Comparison of ENCODE assay signal across 22 cellular contexts in genomic region chr6:43459535-43459934, GRCh38. TPM values are rescaled to one million over a fixed set of nuclear protein-coding genes. Genes with fewer than 3 reads are reported as not detected.
DNase-seq lines count a peak whose midpoint lies in the region; ATAC-seq, FAIRE-seq and TF ChIP-seq lines count a peak whose summit lies in the region.
"Had no signal": no experiment of that assay in that cellular context is flagged by ENCODE, and none has a peak within 500 bp of the region (broad histone marks: within the 10 kb centered on the region; RNA-seq: fewer than 3 reads in every experiment).

No MANE protein-coding gene starts in this region.

- H3K27me3 ChIP-seq in DND-41 (ENCODE audit: insufficient read depth, low read length, poor library complexity) (peaks cover 3% of the 10 kb centered on the region), Loucy (ENCODE audit: insufficient read depth, low read length, poor library complexity, severe bottlenecking) (no peaks in the 10 kb centered on the region), pancreas (peaks cover 0 to 10% (median 0%) of the 10 kb centered on the region in 4 donors)

- no TSS peak for BruUV-seq in OCI-LY7 (replicated peaks; lab: Mats Ljungman, UMichigan)

- no peak for DNase-seq in DND-41
- DNase-seq in OCI-LY7 (ENCODE audit: low spot score), result no peak
- DNase-seq in effector CD8-positive, alpha-beta T cell (lab: John Stamatoyannopoulos, UW), result no peak
- no peak for DNase-seq in SKM-1 (lab: John Stamatoyannopoulos, UW; ENCODE audit: unreplicated experiment)
- DNase-seq in pancreas, result no peak
- DNase-seq: Caco-2; CD8-positive, alpha-beta T cell; DMS153; EL; GDM1; GOT3; HFFc6 had no signal

- no peak overlapping the region for H3K27ac ChIP-seq in DND-41 (ENCODE audit: low read length)
- H3K27ac ChIP-seq in OCI-LY7 (ENCODE audit: low read depth, low read length, poor library complexity, severe bottlenecking), result no peak overlapping the region
- no peak overlapping the region for H3K27ac ChIP-seq in pancreas
- H3K27ac ChIP-seq: 22Rv1, BLaER1, C4-2B had no signal

- no peak for ATAC-seq in DND-41 (ENCODE audit: insufficient read depth, low read depth)
- ATAC-seq in pancreas, result no peak
- ATAC-seq: CD8-positive, alpha-beta T cell had no signal

- TF ChIP-seq CTCF in DND-41 (IDR thresholded peaks at IDR 0.05; ENCODE audit: borderline replicate concordance, extremely low read depth, low read length, poor library complexity, severe bottlenecking) (peak; percentile 14), Loucy (conservative IDR thresholded peaks at IDR 0.05; ENCODE audit: low read length) (peak; percentile 15; the same call in 1 of the 2 replicates), OCI-LY7 (conservative IDR thresholded peaks at IDR 0.05; ENCODE audit: low read length) (peak; percentile 55; the same call in 1 of the 2 replicates), pancreas (IDR thresholded peaks at IDR 0.05) (no peak)

- H3K4me2 ChIP-seq in DND-41 (ENCODE audit: insufficient read depth, low read length), result no peak overlapping the region
- H3K4me2 ChIP-seq in Loucy (ENCODE audit: low read depth, low read length, poor library complexity, severe bottlenecking), result no peak overlapping the region
- H3K4me2 ChIP-seq in OCI-LY7 (ENCODE audit: low read length), result no peak overlapping the region
- H3K4me2 ChIP-seq: BLaER1 had no signal

- no peak overlapping the region for H2AFZ ChIP-seq in DND-41 (ENCODE audit: low read depth, low read length)
- H2AFZ ChIP-seq in Loucy (ENCODE audit: low read length), result no peak overlapping the region
- H2AFZ ChIP-seq in OCI-LY7 (ENCODE audit: low read length), result no peak overlapping the region

- H4K20me1 ChIP-seq in DND-41 (ENCODE audit: insufficient read depth, low read length) (no peaks in the 10 kb centered on the region), Loucy (ENCODE audit: insufficient read depth, low read length, poor library complexity, severe bottlenecking) (no peaks in the 10 kb centered on the region), OCI-LY7 (ENCODE audit: insufficient read depth, low read length) (no peaks in the 10 kb centered on the region)

- no peak for FAIRE-seq in pancreas (lab: Jason Lieb, UNC)
- FAIRE-seq: A204.1, GM12892, H54 had no signal

- H3K4me3 ChIP-seq in DND-41 (ENCODE audit: low read depth in 1 of 2, low read length in 2 of 2) (no peak overlapping the region), Loucy (ENCODE audit: low read length, poor library complexity, severe bottlenecking) (no peak overlapping the region), OCI-LY7 (ENCODE audit: low read depth, low read length, poor library complexity, severe bottlenecking) (no peak overlapping the region), pancreas (no peak overlapping the region)
- H3K4me3 ChIP-seq: BLaER1, HAP-1 had no signal

- H3K79me2 ChIP-seq in DND-41 (ENCODE audit: insufficient read depth, low read length) (no peaks in the 10 kb centered on the region), Loucy (ENCODE audit: insufficient read depth, low read length) (no peaks in the 10 kb centered on the region), OCI-LY7 (ENCODE audit: insufficient read depth, low read depth, low read length) (no peaks in the 10 kb centered on the region)

- POLR2A ChIA-PET in OCI-LY7 (lab: Charles Lee), result interaction anchor here (0.6 to 0.8 kb wide), 3 partner anchors 12 to 137 kb away, joined by 3 to 6 read pairs (median 5); no protein-coding TSS in a partner anchor

- 64 to 67% methylated on average over 1 of the region's 1 CpG for WGBS in pancreas, 2 donors

- no peaks in the 10 kb centered on the region for H3K36me3 ChIP-seq in DND-41 (ENCODE audit: insufficient read depth, low read length)
- no peaks in the 10 kb centered on the region for H3K36me3 ChIP-seq in Loucy (ENCODE audit: insufficient read depth, low read length)
- H3K36me3 ChIP-seq in OCI-LY7 (ENCODE audit: insufficient read depth, low read length), result no peaks in the 10 kb centered on the region
- no peaks in the 10 kb centered on the region for H3K36me3 ChIP-seq in pancreas
- H3K36me3 ChIP-seq: BLaER1, HAP-1 had no signal

- intact Hi-C loops in OCI-LY7 (cut with micrococcal nuclease; ENCODE audit: unreplicated experiment) (no loop called here), pancreas (cut with DNase I) (loop anchor here in 1 of 3 donors (10.0 kb wide), 1 partner anchor 45 kb away; no protein-coding TSS in a partner anchor)

- no peaks in the 10 kb centered on the region for H3K9me3 ChIP-seq in DND-41 (ENCODE audit: insufficient read depth, low read length, severe bottlenecking)
- H3K9me3 ChIP-seq in Loucy (ENCODE audit: insufficient read depth, low read depth, low read length), result no peaks in the 10 kb centered on the region
- H3K9me3 ChIP-seq in OCI-LY7 (ENCODE audit: low read length), result no peaks in the 10 kb centered on the region
- no peaks in the 10 kb centered on the region for H3K9me3 ChIP-seq in pancreas
- H3K9me3 ChIP-seq: BLaER1, Caco-2, HAP-1 had no signal

- H3K4me1 ChIP-seq in DND-41 (ENCODE audit: insufficient read depth, low read length) (no peaks in the 10 kb centered on the region), Loucy (ENCODE audit: insufficient read depth, low read length, poor library complexity, severe bottlenecking) (no peaks in the 10 kb centered on the region), OCI-LY7 (ENCODE audit: insufficient read depth, low read length, poor library complexity, severe bottlenecking) (no peaks in the 10 kb centered on the region), pancreas (peaks cover 0 to 3% (median 0%) of the 10 kb centered on the region in 3 donors)
- H3K4me1 ChIP-seq: BLaER1 had no signal

- CTCF ChIA-PET in OCI-LY7 (lab: Charles Lee; ENCODE audit: unreplicated experiment), result no interaction called here

- H3K9ac ChIP-seq in DND-41 (ENCODE audit: low read depth, low read length) (no peak overlapping the region), Loucy (ENCODE audit: low read depth, low read length, poor library complexity, severe bottlenecking) (no peak overlapping the region)
- H3K9ac ChIP-seq: BLaER1 had no signal

- no peaks in the 10 kb centered on the region for H3F3A ChIP-seq in Loucy (ENCODE audit: low read depth)

- no peaks in the 10 kb centered on the region for H3K9me2 ChIP-seq in Loucy (replicated peaks; ENCODE audit: low read depth, low read length)
- no peaks in the 10 kb centered on the region for H3K9me2 ChIP-seq in OCI-LY7 (ENCODE audit: insufficient read depth, low read length)

RNA-seq across cellular contexts. Expression of gene DLK2, which starts 4.2 kb away (rescaled TPM):
- not detected in 2 replicates for total RNA-seq in OCI-LY7 (2014; rRNA removed; shearing (Covaris generic))
- total RNA-seq in OCI-LY7 (2022) (not detected in 2 replicates), pancreas (1 to 10 TPM in 1 of 6 donors, under 1 TPM in 3, not detected in 2; 0.22 to 1.1 (median 0.34) TPM)
- under 1 TPM; 0.26 to 0.30 TPM for polyA plus RNA-seq in pancreas
- total RNA-seq: B cell had no signal

RNA-seq across cellular contexts. Expression of gene TJAP1, which starts 17.8 kb away (rescaled TPM):
- total RNA-seq in OCI-LY7 (2014; rRNA removed; shearing (Covaris generic)), result 16.7 and 22.0 TPM in 2 replicates
- total RNA-seq in OCI-LY7 (2022) (32.3 and 34.4 TPM in 2 replicates), pancreas (10 to 100 TPM; 12.9 to 26.7 (median 15.4) TPM)
- polyA plus RNA-seq in pancreas, result 10 to 100 TPM; 43.9 to 44.5 TPM

RNA-seq across cellular contexts. Expression of gene ABCC10, which starts 32.2 kb away (rescaled TPM):
- 11.4 and 12.4 TPM in 2 replicates for total RNA-seq in OCI-LY7 (2014; rRNA removed; shearing (Covaris generic))
- 31.1 and 35.3 TPM in 2 replicates for total RNA-seq in OCI-LY7 (2022)
- 10 to 100 TPM; 14.0 to 21.8 (median 18.3) TPM for total RNA-seq in pancreas
- 10 to 100 TPM; 40.1 to 54.8 TPM for polyA plus RNA-seq in pancreas

RNA-seq across cellular contexts. Expression of gene LRRC73, which starts 50.6 kb away (rescaled TPM):
- 0.19 TPM in 1 of 2 replicates, not detected in the other for total RNA-seq in OCI-LY7 (2014; rRNA removed; shearing (Covaris generic))
- 0.25 and 0.52 TPM in 2 replicates for total RNA-seq in OCI-LY7 (2022)
- total RNA-seq in pancreas, result 1 to 10 TPM in 1 of 6 donors, under 1 TPM in 5; 0.60 to 1.1 (median 0.82) TPM
- polyA plus RNA-seq in pancreas, result 1 to 10 TPM in 1 of 2 donors, under 1 TPM in 1; 0.38 to 1.5 TPM
- polyA plus RNA-seq: CD4-positive, CD25-positive, alpha-beta regulatory T cell had no signal

RNA-seq across cellular contexts. Expression of gene YIPF3, which starts 57.2 kb away (rescaled TPM):
- total RNA-seq in OCI-LY7 (2014; rRNA removed; shearing (Covaris generic)), result 31.8 and 38.2 TPM in 2 replicates
- total RNA-seq in OCI-LY7 (2022), result 41.9 and 45.5 TPM in 2 replicates
- 10 to 100 TPM; 60.6 to 81.1 (median 69.7) TPM for total RNA-seq in pancreas
- polyA plus RNA-seq in pancreas, result 10 to 100 TPM; 60.3 to 92.2 TPM

Comparison
In these comparisons a context has a peak if more than half of its experiments do, and no peak if none do; other contexts are left out.
1. CTCF ChIP-seq: peak in DND-41 (single experiment), Loucy (single experiment) and OCI-LY7 (single experiment); none in pancreas (0 of 4).